In genomic region chr7:75662579-75663301, GRCh38 we compare ENCODE assay signal across 9 cellular contexts.
DNase-seq lines count a peak whose midpoint lies in the region; ATAC-seq and TF ChIP-seq lines count a peak whose summit lies in the region.
"Had no signal": no experiment of that assay in that cellular context is flagged by ENCODE, and none has a peak within 500 bp of the region (broad histone marks: within the 10 kb centered on the region; RNA-seq: fewer than 3 reads in every experiment).

No MANE protein-coding gene starts in this region.

- DNase-seq in AG10803 (ENCODE audit: low read depth) (peak; percentile 44), NAMALWA (ENCODE audit: low spot score) (peak; percentile 87), MV-4-11 (lab: John Stamatoyannopoulos, UW) (no peak), anterior cingulate cortex (lab: John Stamatoyannopoulos, UW) (no peak), NCI-H146 treated with DMSO at 0.1 percent for 48 hours (lab: John Stamatoyannopoulos, UW; ENCODE audit: unreplicated experiment) (no peak), NCI-H2227 treated with DMSO at 0.1 percent for 48 hours (lab: John Stamatoyannopoulos, UW) (no peak)

- no peak overlapping the region for H3K4me3 ChIP-seq in AG10803 (ENCODE audit: low read length)

- peak; percentile 81 for ATAC-seq in GM19043 (IDR thresholded peaks at IDR 0.05; ENCODE audit: low read depth, unreplicated experiment)
- ATAC-seq in HG02798 (IDR thresholded peaks at IDR 0.05; ENCODE audit: poor library complexity, unreplicated experiment): peak; percentile 91
- ATAC-seq: HCT116 had no signal

- TF ChIP-seq CTCF in AG10803 (conservative IDR thresholded peaks at IDR 0.05; ENCODE audit: low read length): no peak

Comparison
In these comparisons a context has a peak if more than half of its experiments do, and no peak if none do; other contexts are left out.
1. DNase-seq: peak in AG10803 (single experiment) and NAMALWA (single experiment); none in MV-4-11 (single experiment), anterior cingulate cortex (0 of 58), NCI-H146 treated with DMSO at 0.1 percent for 48 hours (single experiment) and NCI-H2227 treated with DMSO at 0.1 percent for 48 hours (single experiment).